In the genomic region with DNA sequence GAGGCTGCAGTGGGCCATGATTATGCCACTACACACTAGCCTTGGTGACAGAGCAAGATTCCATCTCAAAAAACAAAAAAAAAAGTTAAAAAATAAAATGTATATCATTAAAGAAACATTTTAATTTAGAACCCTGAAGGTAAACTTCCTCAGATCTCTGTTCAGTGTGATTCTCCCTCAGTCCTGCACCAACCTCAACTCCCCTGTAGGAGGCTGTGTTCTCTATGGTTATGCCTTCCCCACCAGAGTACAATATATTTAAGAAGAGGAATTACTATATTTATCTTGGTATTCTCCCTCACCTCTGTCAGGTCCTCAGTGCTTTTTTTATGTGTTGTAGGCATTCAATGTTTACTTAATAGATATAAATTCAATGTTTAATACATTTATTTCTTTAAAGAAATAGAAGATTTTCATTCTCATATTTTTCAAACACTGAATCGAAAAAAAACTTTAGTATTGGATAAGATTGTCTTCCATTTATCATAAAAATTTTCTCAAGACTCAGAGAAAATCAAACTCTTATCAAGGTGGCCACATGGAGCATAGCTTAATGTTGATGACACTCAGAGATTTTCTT, we compare ENCODE assay signal across 8 cellular contexts. TPM values are rescaled to one million over a fixed set of nuclear protein-coding genes. Genes with fewer than 3 reads are reported as not detected.
DNase-seq lines count a peak whose midpoint lies in the region; ATAC-seq and TF ChIP-seq lines count a peak whose summit lies in the region.

No MANE protein-coding gene starts in this region.

- intact Hi-C loops in PC-3 (cut with micrococcal nuclease) = loop anchor here (1.0 kb wide), 1 partner anchor 79 kb away; no protein-coding TSS in a partner anchor
- intact Hi-C loops in right lobe of liver (cut with DNase I) = loop anchor here in 1 of 2 donors (5.0 kb wide), 1 partner anchor 77 kb away; no protein-coding TSS in a partner anchor
- intact Hi-C loops in sciatic nerve (cut with DNase I) = loop anchor here (10.0 kb wide), 1 partner anchor 115 kb away; a partner anchor contains a TSS

- peak; percentile 55; the same call in 1 of the 2 replicates for TF ChIP-seq CTCF in GM12875 (IDR thresholded peaks at IDR 0.05; ENCODE audit: borderline replicate concordance, insufficient read depth, low read depth, low read length)
- TF ChIP-seq CTCF in PC-3 (conservative IDR thresholded peaks at IDR 0.05; ENCODE audit: low read depth, low read length) = peak; percentile 65
- peak; percentile 61 to 82 (median 68) for TF ChIP-seq CTCF in right lobe of liver (IDR thresholded peaks at IDR 0.05)

- H4K20me1 ChIP-seq in PC-3 (ENCODE audit: low read length) = no peaks in the 10 kb centered on the region

- no peaks in the 10 kb centered on the region for H3K27me3 ChIP-seq in PC-3 (ENCODE audit: low read length)
- no peaks in the 10 kb centered on the region for H3K27me3 ChIP-seq in right lobe of liver

- H3K4me1 ChIP-seq in PC-3 (ENCODE audit: insufficient read depth, low read length) (peaks cover 29% of the 10 kb centered on the region), right lobe of liver (no peaks in the 10 kb centered on the region)

- DNase-seq in AG08396 (ENCODE audit: low spot score) = peak; percentile 46
- DNase-seq in PC-3 = peak; percentile 66
- peak; percentile 47 for DNase-seq in astrocyte of the hippocampus (ENCODE audit: low read depth, low spot score)
- no peak for DNase-seq in right lobe of liver
- no peak for DNase-seq in sciatic nerve (ENCODE audit: low spot score)
- no peak for DNase-seq in ecto neural progenitor cell (ENCODE audit: low spot score)

- no peak for TF ChIP-seq POLR2A in right lobe of liver (IDR thresholded peaks at IDR 0.05)

- CTCF ChIA-PET in PC-3 (lab: Charles Lee) = no interaction called here

- H3F3A ChIP-seq in PC-3 (ENCODE audit: low read length, unreplicated experiment) = no peaks in the 10 kb centered on the region

- H2AFZ ChIP-seq in PC-3 (ENCODE audit: low read length) = no peak overlapping the region

- no TSS peak for BruUV-seq in PC-3 (replicated peaks; lab: Mats Ljungman, UMichigan)

- H3K4me2 ChIP-seq in PC-3 (ENCODE audit: low read length) = no peak overlapping the region

- no peak overlapping the region for H3K9ac ChIP-seq in PC-3 (ENCODE audit: low read length)

- H3K27ac ChIP-seq in PC-3 (ENCODE audit: low read length) (no peak overlapping the region), right lobe of liver (no peak overlapping the region)

- H3K79me2 ChIP-seq in PC-3 (ENCODE audit: low read length) = no peaks in the 10 kb centered on the region

- H3K9me3 ChIP-seq in PC-3 (ENCODE audit: low read length) (no peaks in the 10 kb centered on the region), right lobe of liver (no peaks in the 10 kb centered on the region)

- H3K36me3 ChIP-seq in PC-3 (ENCODE audit: low read depth, low read length) (no peaks in the 10 kb centered on the region), right lobe of liver (no peaks in the 10 kb centered on the region)

- H3K9me2 ChIP-seq in PC-3 (replicated peaks; ENCODE audit: low read length) = no peaks in the 10 kb centered on the region

- POLR2A ChIA-PET in PC-3 (lab: Charles Lee; ENCODE audit: unreplicated experiment) = no interaction called here

- 100% methylated on average over 1 of the region's 1 CpG for WGBS in right lobe of liver (ENCODE audit: insufficient coverage, low coverage, low lambda C conversion rate, missing lambda C conversion rate)

- H3K4me3 ChIP-seq in GM12875 (ENCODE audit: low read depth, low read length) = no peak overlapping the region
- H3K4me3 ChIP-seq in PC-3 (ENCODE audit: low read length) = no peak overlapping the region
- H3K4me3 ChIP-seq in right lobe of liver = no peak overlapping the region

- peak; percentile 46 for ATAC-seq in HG03025 (IDR thresholded peaks at IDR 0.05; ENCODE audit: low FRiP score, unreplicated experiment)
- peak; percentile 23 for ATAC-seq in PC-3
- peak; percentile 36 to 57 (median 46) for ATAC-seq in right lobe of liver
- no peak for ATAC-seq in sciatic nerve

RNA-seq across cellular contexts. Expression of a gene that starts 4.8 kb away (rescaled TPM):
- total RNA-seq in PC-3 (2014; rRNA removed) (8.4 and 12.3 TPM in 2 replicates), right lobe of liver (10 to 100 TPM in 1 of 6 experiments, 1 to 10 TPM in 5; 1.8 to 11.3 (median 4.7) TPM), sciatic nerve (21.9 TPM)

Comparison
In these comparisons a context has a peak if more than half of its experiments do, and no peak if none do; other contexts are left out.
1. DNase-seq: peak in AG08396 (single experiment), PC-3 (single experiment) and astrocyte of the hippocampus (single experiment); none in right lobe of liver (0 of 3), sciatic nerve (single experiment) and ecto neural progenitor cell (single experiment).
2. Peak in every context shown above with its lines, with median percentiles within 50 percentile points of each other: CTCF ChIP-seq.